Comparison of ENCODE assay signal across 29 cellular contexts in the genomic region with DNA sequence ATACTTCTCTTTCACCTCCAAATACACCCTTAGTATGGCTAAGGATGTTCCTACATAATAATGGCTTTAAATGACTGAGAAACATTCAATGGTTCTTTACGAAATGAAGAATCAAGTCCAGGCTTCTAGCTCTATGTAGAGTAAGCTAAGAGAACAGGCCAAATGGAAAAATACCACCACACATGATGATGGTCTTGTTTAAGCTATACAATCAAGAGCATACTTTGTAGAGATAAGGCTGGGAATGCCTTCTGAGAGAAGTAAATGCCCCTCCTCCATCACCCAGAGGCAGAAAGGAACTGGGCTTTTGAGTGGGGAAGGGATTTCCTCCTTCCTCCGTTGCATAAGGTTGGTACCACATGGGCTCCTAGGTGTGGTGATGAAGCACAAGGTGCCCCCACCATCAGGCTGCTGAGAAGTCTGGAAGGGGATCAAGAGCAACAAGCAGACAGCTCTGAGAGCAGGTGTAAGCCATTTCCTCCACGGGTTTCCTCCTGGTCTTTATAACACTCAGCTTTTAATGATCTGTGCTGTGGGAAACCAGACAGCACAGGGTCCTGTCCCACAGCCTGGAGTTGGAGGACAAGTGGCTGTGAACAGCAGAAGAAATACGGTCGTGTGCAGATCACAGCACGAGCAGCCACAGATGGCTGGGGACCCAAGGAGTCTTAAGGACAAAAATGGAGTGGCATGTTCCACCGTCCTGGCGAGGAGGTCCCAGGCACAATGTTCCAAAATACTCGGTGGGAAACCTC.
DNase-seq lines count a peak whose midpoint lies in the region; ATAC-seq and TF ChIP-seq lines count a peak whose summit lies in the region.
"Had no signal": no experiment of that assay in that cellular context is flagged by ENCODE, and none has a peak within 500 bp of the region (broad histone marks: within the 10 kb centered on the region; RNA-seq: fewer than 3 reads in every experiment).

No MANE protein-coding gene starts in this region.

- H3K79me2 ChIP-seq in smooth muscle cell (ENCODE audit: low read depth), result no peaks in the 10 kb centered on the region

- no peaks in the 10 kb centered on the region for H3K36me3 ChIP-seq in smooth muscle cell (ENCODE audit: low read depth)
- H3K36me3 ChIP-seq: BLaER1 treated with 17β-estradiol and CSF1 and Interleukin-3, amounts not matched to agents 10 nM and 100 nM; HAP-1; MG63; SJCRH30 had no signal

- no peak overlapping the region for H3K4me3 Mint-ChIP-seq in activated T-helper 17 cell treated with anti-CD3 and anti-CD28 coated beads, Interleukin-2, amount 50 U/mL, for 72 hours
- H3K4me3 Mint-ChIP-seq: CD4-positive, alpha-beta T cell; GM23338; HFFc6 had no signal

- no peaks in the 10 kb centered on the region for H3K9me3 ChIP-seq in smooth muscle cell (replicated peaks; ENCODE audit: low read depth)
- H3K9me3 ChIP-seq: BLaER1 treated with 17β-estradiol and CSF1 and Interleukin-3, amounts not matched to agents 10 nM and 100 nM; HAP-1; MG63; SJCRH30 had no signal

- no peak for ATAC-seq in activated T-helper 17 cell treated with anti-CD3 and anti-CD28 coated beads, Interleukin-2, amount 50 U/mL, for 72 hours (replicated peaks)
- ATAC-seq: GM12878, GM23338, PC-3, Right ventricle myocardium inferior, SK-N-SH treated with all-trans-retinoic acid at 6 μM for 48 hours had no signal

- peaks cover 6% of the 10 kb centered on the region for H3F3A ChIP-seq in smooth muscle cell (ENCODE audit: low read depth)

- no peaks in the 10 kb centered on the region for H3K9me3 Mint-ChIP-seq in activated T-helper 17 cell treated with anti-CD3 and anti-CD28 coated beads, Interleukin-2, amount 50 U/mL, for 72 hours
- H3K9me3 Mint-ChIP-seq: CD4-positive, alpha-beta T cell; GM23338 had no signal

- H3K4me1 Mint-ChIP-seq in activated T-helper 17 cell treated with anti-CD3 and anti-CD28 coated beads, Interleukin-2, amount 50 U/mL, for 72 hours, result no peaks in the 10 kb centered on the region

- 73% methylated on average over 9 of the region's 9 CpGs for WGBS in smooth muscle cell (ENCODE audit: low lambda C conversion rate)

- H3K36me3 Mint-ChIP-seq in activated T-helper 17 cell treated with anti-CD3 and anti-CD28 coated beads, Interleukin-2, amount 50 U/mL, for 72 hours (ENCODE audit: low read depth), result no peaks in the 10 kb centered on the region

- in situ Hi-C loops in G401 (cut with HindIII; ENCODE audit: low sequenced_read_pairs), result no loop called here

- peak overlapping the region in 24 of 59 donors; percentile 1 to 53 (median 14) for H3K4me3 ChIP-seq in dorsolateral prefrontal cortex
- no peak overlapping the region for H3K4me3 ChIP-seq in smooth muscle cell
- H3K4me3 ChIP-seq: BLaER1 treated with 17β-estradiol and CSF1 and Interleukin-3, amounts not matched to agents 10 nM and 100 nM; GM12878; GM23338; HAP-1; MG63; SJCRH30 had no signal

- H3K4me2 ChIP-seq in smooth muscle cell, result peak overlapping the region; percentile 37
- H3K4me2 ChIP-seq: BLaER1 treated with 17β-estradiol and CSF1 and Interleukin-3, amounts not matched to agents 10 nM and 100 nM; GM23338 had no signal

- H3K27ac ChIP-seq in angular gyrus (ENCODE audit: low read depth, low read length) (peak overlapping the region; percentile 38), dorsolateral prefrontal cortex (peak overlapping the region in 52 of 59 donors; percentile 0 to 82 (median 50)), smooth muscle cell (ENCODE audit: low read depth) (no peak overlapping the region)
- H3K27ac ChIP-seq: BLaER1 treated with 17β-estradiol and CSF1 and Interleukin-3, amounts not matched to agents 10 nM and 100 nM; SJCRH30 had no signal

- H3K4me1 ChIP-seq in smooth muscle cell (ENCODE audit: low read depth), result peaks cover 11% of the 10 kb centered on the region
- H3K4me1 ChIP-seq: BLaER1 treated with 17β-estradiol and CSF1 and Interleukin-3, amounts not matched to agents 10 nM and 100 nM; HAP-1; SJCRH30 had no signal

- TF ChIP-seq CTCF in dorsolateral prefrontal cortex (IDR thresholded peaks at IDR 0.05 in 54 of 56, conservative IDR thresholded peaks at IDR 0.05 in 2 of 56; ENCODE audit: low read depth in 1 of 56, partially characterized antibody in 56 of 56) (no peak), smooth muscle cell (IDR thresholded peaks at IDR 0.05; ENCODE audit: borderline replicate concordance, insufficient read depth, poor library complexity, severe bottlenecking) (no peak)

- H4K20me1 ChIP-seq in smooth muscle cell (ENCODE audit: low read depth), result no peaks in the 10 kb centered on the region
- H4K20me1 ChIP-seq: BLaER1 treated with 17β-estradiol and CSF1 and Interleukin-3, amounts not matched to agents 10 nM and 100 nM had no signal

- no peak overlapping the region for H3K27ac Mint-ChIP-seq in activated T-helper 17 cell treated with anti-CD3 and anti-CD28 coated beads, Interleukin-2, amount 50 U/mL, for 72 hours
- H3K27ac Mint-ChIP-seq: CD4-positive, alpha-beta T cell; GM23338; HFFc6 had no signal

- no peak overlapping the region for H3K9ac ChIP-seq in smooth muscle cell (ENCODE audit: low read depth)
- H3K9ac ChIP-seq: BLaER1 treated with 17β-estradiol and CSF1 and Interleukin-3, amounts not matched to agents 10 nM and 100 nM had no signal

- no peak overlapping the region for H2AFZ ChIP-seq in smooth muscle cell (ENCODE audit: low read depth)
- H2AFZ ChIP-seq: GM23338 had no signal

- H3K27me3 ChIP-seq in dorsolateral prefrontal cortex (no peaks in the 10 kb centered on the region), smooth muscle cell (ENCODE audit: low read depth) (no peaks in the 10 kb centered on the region)
- H3K27me3 ChIP-seq: BLaER1 treated with 17β-estradiol and CSF1 and Interleukin-3, amounts not matched to agents 10 nM and 100 nM; SJCRH30 had no signal

- DNase-seq in G401 (ENCODE audit: low spot score) (peak; percentile 89), dorsolateral prefrontal cortex (peak in 1 of 10 donors; percentile 61), smooth muscle cell (lab: John Stamatoyannopoulos, UW; ENCODE audit: unreplicated experiment) (no peak), T-helper 1 cell (no peak), superior temporal gyrus (ENCODE audit: extremely low spot score) (no peak)
- DNase-seq: AML-193; CD4-positive, alpha-beta T cell; DMS53; GDM1; HFFc6; KBM-7; MG63; NCI-H1105 treated with DMSO at 0.1 percent for 48 hours; NCI-H2029 treated with DMSO at 0.1 percent for 48 hours; NCI-H2171; NCI-H345; NCI-H510A treated with DMSO at 0.1 percent for 48 hours; NCI-H748 treated with DMSO at 0.1 percent for 48 hours; NK-92 treated with Interleukin-12 subunit alpha and Interleukin-12 subunit beta, amount 100 ng/mL, for 24 hours; PC-3; SJCRH30 had no signal

- intact Hi-C loops in dorsolateral prefrontal cortex (cut with DNase I), result no loop called here

- peaks cover 12% of the 10 kb centered on the region for H3K27me3 Mint-ChIP-seq in activated T-helper 17 cell treated with anti-CD3 and anti-CD28 coated beads, Interleukin-2, amount 50 U/mL, for 72 hours
- H3K27me3 Mint-ChIP-seq: CD4-positive, alpha-beta T cell had no signal
